In the genomic region with DNA sequence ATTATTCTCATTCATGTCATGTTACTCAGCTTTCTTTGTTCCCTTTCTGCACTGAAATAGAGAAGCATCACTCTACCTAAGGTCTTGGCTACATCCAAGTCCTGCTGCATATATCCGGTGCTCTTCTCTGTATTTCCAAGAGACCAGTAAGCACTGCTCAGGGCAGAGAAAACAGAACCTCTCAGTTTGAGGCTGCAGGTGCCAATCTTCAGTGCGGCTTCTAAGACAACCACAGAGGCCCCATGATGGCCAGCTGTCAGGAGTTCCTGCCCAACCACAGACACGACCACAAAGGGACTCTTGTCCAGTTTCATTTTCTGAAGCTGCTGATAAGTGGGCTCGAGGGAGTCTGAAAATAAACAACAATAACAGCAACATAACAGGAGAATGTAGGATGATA, we compare ENCODE assay signal across 11 cellular contexts.
DNase-seq lines count a peak whose midpoint lies in the region; ATAC-seq, FAIRE-seq and TF ChIP-seq lines count a peak whose summit lies in the region.
"Had no signal": no experiment of that assay in that cellular context is flagged by ENCODE, and none has a peak within 500 bp of the region (broad histone marks: within the 10 kb centered on the region; RNA-seq: fewer than 3 reads in every experiment).

No MANE protein-coding gene starts in this region.

- WGBS in IMR-90 (ENCODE audit: extremely low coverage in 2 of 2, insufficient read length in 1 of 2), 2 experiments = no CpG with 5 or more reads among the region's 4 CpGs

- no peak overlapping the region for H2BK5ac ChIP-seq in IMR-90 (ENCODE audit: low read depth, low read length, poor library complexity, severe bottlenecking)

- H2BK20ac ChIP-seq in IMR-90 (ENCODE audit: low read depth, low read length) = no peak overlapping the region

- H3K27me3 Mint-ChIP-seq in Caco-2 (ENCODE audit: insufficient read depth, unreplicated experiment) = no peaks in the 10 kb centered on the region

- no TSS peak for BruUV-seq in IMR-90 (replicated peaks; lab: Mats Ljungman, UMichigan)
- BruUV-seq in endothelial cell of umbilical vein (replicated peaks; lab: Mats Ljungman, UMichigan) = no TSS peak
- no TSS peak for BruUV-seq in Caco-2 (replicated peaks; lab: Mats Ljungman, UMichigan)

- TF ChIP-seq CTCF in IMR-90 (conservative IDR thresholded peaks at IDR 0.05; ENCODE audit: low read depth, low read length) (no peak), endothelial cell of umbilical vein (IDR thresholded peaks at IDR 0.05; ENCODE audit: extremely low read depth in 1 of 2, insufficient read depth in 1 of 2, low read depth in 1 of 2, low read length in 2 of 2) (no peak), Caco-2 (IDR thresholded peaks at IDR 0.05; ENCODE audit: insufficient read depth in 1 of 2, low read depth in 1 of 2, low read length in 1 of 2, severe bottlenecking in 1 of 2, unreplicated experiment in 1 of 2) (no peak)

- no peak overlapping the region for H3K14ac ChIP-seq in IMR-90 (replicated peaks; ENCODE audit: low read depth, low read length)

- no peak overlapping the region for H3K4me3 Mint-ChIP-seq in Caco-2 (ENCODE audit: unreplicated experiment)

- intact Hi-C loops in IMR-90 (cut with micrococcal nuclease) = no loop called here
- intact Hi-C loops in endothelial cell of umbilical vein (cut with micrococcal nuclease) = no loop called here
- intact Hi-C loops in Caco-2 (cut with micrococcal nuclease; ENCODE audit: unreplicated experiment) = no loop called here

- peaks cover 1% of the 10 kb centered on the region; the same call in 1 of the 2 replicates for H3K36me3 ChIP-seq in IMR-90 (ENCODE audit: control insufficient read depth, insufficient read depth, low read length)
- H3K36me3 ChIP-seq in endothelial cell of umbilical vein (ENCODE audit: control insufficient read depth in 2 of 2, extremely low read depth in 1 of 2, insufficient read depth in 2 of 2, low read length in 2 of 2) = no peaks in the 10 kb centered on the region
- H3K36me3 ChIP-seq in Caco-2 (ENCODE audit: control insufficient read depth, insufficient read depth, low read length) = no peaks in the 10 kb centered on the region
- H3K36me3 ChIP-seq: neutrophil had no signal

- H3K4me1 ChIP-seq in IMR-90 (ENCODE audit: control insufficient read depth, insufficient read depth, low read length) (no peaks in the 10 kb centered on the region), endothelial cell of umbilical vein (ENCODE audit: control insufficient read depth, extremely low read depth, insufficient read depth, low read length) (no peaks in the 10 kb centered on the region), Caco-2 (no peaks in the 10 kb centered on the region)

- H3K4ac ChIP-seq in IMR-90 (ENCODE audit: low read depth, low read length) = no peak overlapping the region

- CTCF ChIA-PET in IMR-90 (lab: Yijun Ruan, JAX) = interaction anchor here (0.7 to 1.3 kb wide), 2 partner anchors 9 to 11 kb away, joined by 3 read pairs; no protein-coding TSS in a partner anchor
- CTCF ChIA-PET in endothelial cell of umbilical vein (lab: Charles Lee) = interaction anchor here (0.6 to 2.0 kb wide), 3 partner anchors 13 to 246 kb away, joined by 3 to 7 read pairs (median 3); no protein-coding TSS in a partner anchor
- CTCF ChIA-PET in Caco-2 (lab: Charles Lee) = no interaction called here

- H2BK120ac ChIP-seq in IMR-90 (ENCODE audit: low read depth, low read length) = no peak overlapping the region

- no peak overlapping the region for H3K27ac Mint-ChIP-seq in Caco-2 (ENCODE audit: unreplicated experiment)

- dilution Hi-C loops in IMR-90 (cut with HindIII; ENCODE audit: low sequenced_read_pairs, unreplicated experiment) = no loop called here
- dilution Hi-C loops in endothelial cell of umbilical vein (cut with MboI; ENCODE audit: extremely low pct_ligation_motif_present, low sequenced_read_pairs) = no loop called here

- no peak overlapping the region for H3K56ac ChIP-seq in IMR-90 (ENCODE audit: extremely low read depth, insufficient read depth, low read length)

- no peak overlapping the region; the same call in 1 of the 2 replicates for H3K4me2 ChIP-seq in IMR-90 (ENCODE audit: low read depth, low read length)
- no peak overlapping the region for H3K4me2 ChIP-seq in endothelial cell of umbilical vein (ENCODE audit: insufficient read depth, low read length)

- H4K20me1 ChIP-seq in IMR-90 (ENCODE audit: insufficient read depth, low read length) (no peaks in the 10 kb centered on the region), endothelial cell of umbilical vein (replicated peaks; ENCODE audit: control insufficient read depth, extremely low read depth, insufficient read depth, low read length) (peaks cover 2% of the 10 kb centered on the region)

- no peak overlapping the region for H4K5ac ChIP-seq in IMR-90 (ENCODE audit: low read depth, low read length)

- no peak overlapping the region for H2AFZ ChIP-seq in IMR-90 (replicated peaks; ENCODE audit: low read length, poor library complexity)
- H2AFZ ChIP-seq in endothelial cell of umbilical vein (ENCODE audit: low read depth, low read length) = no peak overlapping the region

- H3K9me3 ChIP-seq in IMR-90 (ENCODE audit: control insufficient read depth, insufficient read depth, low read length) (no peaks in the 10 kb centered on the region), endothelial cell of umbilical vein (replicated peaks; ENCODE audit: control insufficient read depth, insufficient read depth, low read length) (no peaks in the 10 kb centered on the region), Caco-2 (no peaks in the 10 kb centered on the region)
- H3K9me3 ChIP-seq: neutrophil had no signal

- no peak overlapping the region for H3K9ac ChIP-seq in IMR-90 (ENCODE audit: low read depth, low read length)
- no peak overlapping the region for H3K9ac ChIP-seq in endothelial cell of umbilical vein (replicated peaks; ENCODE audit: extremely low read depth, insufficient read depth, low read length)

- no peaks in the 10 kb centered on the region for H3K27me3 ChIP-seq in IMR-90 (ENCODE audit: control insufficient read depth, insufficient read depth, low read length)
- H3K27me3 ChIP-seq in endothelial cell of umbilical vein (ENCODE audit: control insufficient read depth in 2 of 2, insufficient read depth in 2 of 2, low read length in 2 of 2) = no peaks in the 10 kb centered on the region
- H3K27me3 ChIP-seq in Caco-2 (replicated peaks; ENCODE audit: control insufficient read depth, insufficient read depth, low read length) = no peaks in the 10 kb centered on the region
- H3K27me3 ChIP-seq: neutrophil had no signal

- H3K18ac ChIP-seq in IMR-90 (ENCODE audit: low read depth, low read length) = no peak overlapping the region

- H4K8ac ChIP-seq in IMR-90 (ENCODE audit: low read depth in 2 of 2, low read length in 2 of 2) = no peak overlapping the region

- H2AK9ac ChIP-seq in IMR-90 (replicated peaks; ENCODE audit: low read depth, low read length, poor library complexity) = no peak overlapping the region

- no peaks in the 10 kb centered on the region for H3K79me2 ChIP-seq in endothelial cell of umbilical vein (ENCODE audit: control insufficient read depth, insufficient read depth, low read length)

- H3K4me3 ChIP-seq in IMR-90 (ENCODE audit: insufficient read depth, low read depth, low read length) (no peak overlapping the region), endothelial cell of umbilical vein (replicated peaks in 1 of 3; ENCODE audit: insufficient read depth in 1 of 3, low read depth in 1 of 3, low read length in 3 of 3) (no peak overlapping the region), Caco-2 (ENCODE audit: low read depth, low read length) (no peak overlapping the region)

- no peak overlapping the region for H4K91ac ChIP-seq in IMR-90 (ENCODE audit: insufficient read depth, low read depth, low read length)

- in situ Hi-C loops in IMR-90 (cut with MboI; ENCODE audit: low sequenced_read_pairs) = no loop called here

- ATAC-seq in IMR-90 (ENCODE audit: low read depth) (peak; percentile 11; the same call in 1 of the 2 replicates), GM18858 (IDR thresholded peaks at IDR 0.05; ENCODE audit: unreplicated experiment) (no peak)

- TF ChIP-seq POLR2A in IMR-90 (IDR thresholded peaks at IDR 0.05; ENCODE audit: low read depth, low read length) (no peak), endothelial cell of umbilical vein (IDR thresholded peaks at IDR 0.05; ENCODE audit: low read depth, low read length) (no peak)

- POLR2A ChIA-PET in IMR-90 (lab: Charles Lee; ENCODE audit: unreplicated experiment) (no interaction called here), endothelial cell of umbilical vein (lab: Charles Lee) (no interaction called here), Caco-2 (lab: Charles Lee) (no interaction called here)

- DNase-seq in NCI-H187 (lab: John Stamatoyannopoulos, UW) (peak; percentile 8 to 9), NCI-H187 treated with DMSO at 0.1 percent for 48 hours (lab: John Stamatoyannopoulos, UW) (no peak), IMR-90 (peak; percentile 2), endothelial cell of umbilical vein (ENCODE audit: low read depth, low spot score) (no peak), superior temporal gyrus (ENCODE audit: extremely low spot score) (peak; percentile 74), Caco-2 (no peak)
- DNase-seq in activated CD4-positive, CD25-positive, alpha-beta regulatory T cell treated with anti-CD3 and anti-CD28 coated beads, Interleukin-2, amount 50 U/mL, for 72 hours = no peak
- DNase-seq: cerebellar nuclear complex, NCI-H1436 had no signal

- peak; percentile 4 for FAIRE-seq in endothelial cell of umbilical vein (lab: Jason Lieb, UNC)

- H3K79me1 ChIP-seq in IMR-90 (ENCODE audit: low read depth in 1 of 2, low read length in 2 of 2) = no peaks in the 10 kb centered on the region; a peak in 1 of 4 replicates

- no peaks in the 10 kb centered on the region for H3K36me3 Mint-ChIP-seq in Caco-2 (ENCODE audit: insufficient read depth, unreplicated experiment)

- TF ChIP-seq RAD21 in IMR-90 (IDR thresholded peaks at IDR 0.05; ENCODE audit: low read length) = no peak

- H2AK5ac ChIP-seq in IMR-90 (ENCODE audit: low read depth, low read length) = no peak overlapping the region

- H3K4me1 Mint-ChIP-seq in Caco-2 (ENCODE audit: low read depth, unreplicated experiment) = no peaks in the 10 kb centered on the region

- no peaks in the 10 kb centered on the region for H3K9me3 Mint-ChIP-seq in Caco-2 (ENCODE audit: unreplicated experiment)

- H3K9me1 ChIP-seq in IMR-90 (ENCODE audit: insufficient read depth, low read length) = no peaks in the 10 kb centered on the region; the same call in 1 of the 2 replicates
- H3K9me1 ChIP-seq in endothelial cell of umbilical vein (replicated peaks; ENCODE audit: control insufficient read depth, extremely low read depth, insufficient read depth, low read length) = no peaks in the 10 kb centered on the region

- H3K23ac ChIP-seq in IMR-90 (ENCODE audit: low read depth, low read length) = no peak overlapping the region

- no peak overlapping the region for H3K27ac ChIP-seq in IMR-90 (ENCODE audit: insufficient read depth, low read length)
- H3K27ac ChIP-seq in endothelial cell of umbilical vein (ENCODE audit: insufficient read depth, low read depth, low read length) = no peak overlapping the region
- H3K27ac ChIP-seq: neutrophil had no signal

- no peak overlapping the region for H2BK15ac ChIP-seq in IMR-90 (ENCODE audit: low read depth, low read length)

TF ChIP-seq in IMR-90, 13 proteins besides CTCF, POLR2A, EP300 and RAD21 (continues in another document):
- no peak for TF ChIP-seq RFX5 (IDR thresholded peaks at IDR 0.05; ENCODE audit: low read depth, low read length)

TF ChIP-seq in endothelial cell of umbilical vein, 7 proteins besides CTCF, POLR2A, EP300 and RAD21 (continues in another document):
- TF ChIP-seq EZH2 (IDR thresholded peaks at IDR 0.05; ENCODE audit: borderline replicate concordance, low read depth, low read length, severe bottlenecking) = no peak

Comparison
In these comparisons a context has a peak if more than half of its experiments do, and no peak if none do; other contexts are left out.
1. DNase-seq: peak in NCI-H187 (2 of 2), IMR-90 (single experiment) and superior temporal gyrus (single experiment); none in NCI-H187 treated with DMSO at 0.1 percent for 48 hours (single experiment), endothelial cell of umbilical vein (single experiment), Caco-2 (0 of 2) and activated CD4-positive, CD25-positive, alpha-beta regulatory T cell treated with anti-CD3 and anti-CD28 coated beads, Interleukin-2, amount 50 U/mL, for 72 hours (single experiment).